9 cellular contexts compared by ENCODE assay signal in genomic region chr9:79687131-79687447, GRCh38.
DNase-seq lines count a peak whose midpoint lies in the region; ATAC-seq and TF ChIP-seq lines count a peak whose summit lies in the region.
"Had no signal": no experiment of that assay in that cellular context is flagged by ENCODE, and none has a peak within 500 bp of the region (broad histone marks: within the 10 kb centered on the region; RNA-seq: fewer than 3 reads in every experiment).

No MANE protein-coding gene starts in this region.

- TF ChIP-seq CTCF in osteoblast (IDR thresholded peaks at IDR 0.05; ENCODE audit: extremely low read depth, low read depth, low read length), result no peak
- TF ChIP-seq CTCF in OCI-LY7 (conservative IDR thresholded peaks at IDR 0.05; ENCODE audit: low read length), result no peak

- DNase-seq in EH (ENCODE audit: low read depth) (peak; percentile 28), osteoblast (ENCODE audit: insufficient read length, low spot score, missing footprints) (peak; percentile 36), NCI-H510A treated with DMSO at 0.1 percent for 48 hours (lab: John Stamatoyannopoulos, UW) (no peak), OCI-LY7 (ENCODE audit: low spot score) (no peak)
- peak; percentile 60 for DNase-seq in activated naive CD4-positive, alpha-beta T cell treated with anti-CD3 and anti-CD28 coated beads, Interleukin-2, amount 10 ng/mL, durations not matched to agents 7 days and 5 days
- DNase-seq: pancreas had no signal

- peak overlapping the region; percentile 80 for H3K4me2 ChIP-seq in osteoblast (ENCODE audit: insufficient read depth, low read length)
- no peak overlapping the region for H3K4me2 ChIP-seq in OCI-LY7 (ENCODE audit: low read length)

- H3K27ac Mint-ChIP-seq in activated naive CD4-positive, alpha-beta T cell treated with anti-CD3 and anti-CD28 coated beads, Interleukin-2, amount 10 ng/mL, durations not matched to agents 7 days and 5 days, result no peak overlapping the region

- peaks cover 21% of the 10 kb centered on the region for H3K4me1 Mint-ChIP-seq in activated naive CD4-positive, alpha-beta T cell treated with anti-CD3 and anti-CD28 coated beads, Interleukin-2, amount 10 ng/mL, durations not matched to agents 7 days and 5 days

- H3K36me3 Mint-ChIP-seq in activated naive CD4-positive, alpha-beta T cell treated with anti-CD3 and anti-CD28 coated beads, Interleukin-2, amount 10 ng/mL, durations not matched to agents 7 days and 5 days, result peaks cover 11% of the 10 kb centered on the region

- peak overlapping the region; percentile 25 for H2AFZ ChIP-seq in osteoblast (ENCODE audit: low read length)
- no peak overlapping the region for H2AFZ ChIP-seq in OCI-LY7 (ENCODE audit: low read length)

- ATAC-seq in HG03354 (IDR thresholded peaks at IDR 0.05; ENCODE audit: poor library complexity, severe bottlenecking, unreplicated experiment), result peak; percentile 84
- ATAC-seq in HG02840 (IDR thresholded peaks at IDR 0.05; ENCODE audit: low FRiP score, unreplicated experiment), result no peak
- no peak for ATAC-seq in HG03521 (IDR thresholded peaks at IDR 0.05; ENCODE audit: unreplicated experiment)

- no peaks in the 10 kb centered on the region for H3K9me2 ChIP-seq in OCI-LY7 (ENCODE audit: insufficient read depth, low read length)

- H3K36me3 ChIP-seq in osteoblast (ENCODE audit: insufficient read depth, low read length) (no peaks in the 10 kb centered on the region), OCI-LY7 (ENCODE audit: insufficient read depth, low read length) (no peaks in the 10 kb centered on the region)
- H3K36me3 ChIP-seq: pancreas had no signal

- POLR2A ChIA-PET in OCI-LY7 (lab: Charles Lee), result interaction anchor here (1.0 kb wide), 1 partner anchor 31 kb away, joined by 3 read pairs; no protein-coding TSS in a partner anchor

- H3K9me3 Mint-ChIP-seq in activated naive CD4-positive, alpha-beta T cell treated with anti-CD3 and anti-CD28 coated beads, Interleukin-2, amount 10 ng/mL, durations not matched to agents 7 days and 5 days, result peaks cover 4% of the 10 kb centered on the region

- intact Hi-C loops in OCI-LY7 (cut with micrococcal nuclease; ENCODE audit: unreplicated experiment), result no loop called here

- CTCF ChIA-PET in activated naive CD4-positive, alpha-beta T cell treated with anti-CD3 and anti-CD28 coated beads, Interleukin-2, amount 10 ng/mL, durations not matched to agents 7 days and 5 days (lab: Charles Lee), result interaction anchor here (0.5 kb wide), 1 partner anchor 1259 kb away, joined by 3 read pairs; no protein-coding TSS in a partner anchor
- CTCF ChIA-PET in OCI-LY7 (lab: Charles Lee; ENCODE audit: unreplicated experiment), result no interaction called here

- peaks cover 5% of the 10 kb centered on the region for H3K79me2 ChIP-seq in osteoblast (ENCODE audit: insufficient read depth, low read length)
- H3K79me2 ChIP-seq in OCI-LY7 (ENCODE audit: insufficient read depth, low read depth, low read length), result no peaks in the 10 kb centered on the region

- BruUV-seq in OCI-LY7 (replicated peaks; lab: Mats Ljungman, UMichigan), result no TSS peak

- H3K27ac ChIP-seq in osteoblast (ENCODE audit: low read depth, low read length) (peak overlapping the region; percentile 98), OCI-LY7 (ENCODE audit: low read depth, low read length, poor library complexity, severe bottlenecking) (no peak overlapping the region)
- H3K27ac ChIP-seq: pancreas had no signal

- H3K4me3 Mint-ChIP-seq in activated naive CD4-positive, alpha-beta T cell treated with anti-CD3 and anti-CD28 coated beads, Interleukin-2, amount 10 ng/mL, durations not matched to agents 7 days and 5 days, result no peak overlapping the region

- H4K20me1 ChIP-seq in osteoblast (ENCODE audit: insufficient read depth, low read length) (no peaks in the 10 kb centered on the region), OCI-LY7 (ENCODE audit: insufficient read depth, low read length) (no peaks in the 10 kb centered on the region)

- H3K4me1 ChIP-seq in osteoblast (ENCODE audit: insufficient read depth, low read length) (peaks cover 34% of the 10 kb centered on the region), OCI-LY7 (ENCODE audit: insufficient read depth, low read length, poor library complexity, severe bottlenecking) (no peaks in the 10 kb centered on the region)

- no peaks in the 10 kb centered on the region for H3K27me3 ChIP-seq in osteoblast (ENCODE audit: insufficient read depth, low read length)
- H3K27me3 ChIP-seq: pancreas had no signal

- H3K4me3 ChIP-seq in osteoblast (ENCODE audit: insufficient read depth, low read length), result peak overlapping the region; percentile 53
- no peak overlapping the region for H3K4me3 ChIP-seq in OCI-LY7 (ENCODE audit: low read depth, low read length, poor library complexity, severe bottlenecking)
- H3K4me3 ChIP-seq: pancreas had no signal

- H3K27me3 Mint-ChIP-seq in activated naive CD4-positive, alpha-beta T cell treated with anti-CD3 and anti-CD28 coated beads, Interleukin-2, amount 10 ng/mL, durations not matched to agents 7 days and 5 days, result no peaks in the 10 kb centered on the region

- H3K9me3 ChIP-seq in osteoblast (ENCODE audit: low read depth, low read length) (no peaks in the 10 kb centered on the region), OCI-LY7 (ENCODE audit: low read length) (no peaks in the 10 kb centered on the region)
- H3K9me3 ChIP-seq: pancreas had no signal

Comparison
In these comparisons a context has a peak if more than half of its experiments do, and no peak if none do; other contexts are left out.
1. DNase-seq: peak in EH (single experiment), activated naive CD4-positive, alpha-beta T cell treated with anti-CD3 and anti-CD28 coated beads, Interleukin-2, amount 10 ng/mL, durations not matched to agents 7 days and 5 days (single experiment) and osteoblast (single experiment); none in NCI-H510A treated with DMSO at 0.1 percent for 48 hours (single experiment) and OCI-LY7 (single experiment).